Comparison of ENCODE assay signal across 14 cellular contexts in genomic region chr1:203612932-203613682, GRCh38. TPM values are rescaled to one million over a fixed set of nuclear protein-coding genes. Genes with fewer than 3 reads are reported as not detected.
A peak's percentile ranks its signal among the peaks of the same experiment; 100 is the strongest.
DNase-seq lines count a peak whose midpoint lies in the region; ATAC-seq and TF ChIP-seq lines count a peak whose summit lies in the region.
"Had no signal": no experiment of that assay in that cellular context is flagged by ENCODE, and none has a peak within 500 bp of the region (broad histone marks: within the 10 kb centered on the region; RNA-seq: fewer than 3 reads in every experiment).

No MANE protein-coding gene starts in this region.

- intact Hi-C loops in activated CD8-positive, alpha-beta T cell treated with anti-CD3 and anti-CD28 coated beads for 36 hours (cut with micrococcal nuclease) = no loop called here

- H3K27ac Mint-ChIP-seq in activated T-cell treated with anti-CD3 and anti-CD28 coated beads, Interleukin-2, amount 50 U/mL, for 72 hours = peak overlapping the region; percentile 80
- H3K27ac Mint-ChIP-seq in activated CD8-positive, alpha-beta T cell treated with anti-CD3 and anti-CD28 coated beads for 36 hours = peak overlapping the region; percentile 67
- H3K27ac Mint-ChIP-seq in stimulated activated memory B cell treated with anti-CD40 and anti-IgM and Interleukin-4, amounts not matched to agents 10 μg/mL and 1 μg/mL and 100 μg/mL, for 72 hours = no peak overlapping the region

- no peak for TF ChIP-seq CTCF in Loucy (conservative IDR thresholded peaks at IDR 0.05; ENCODE audit: low read length)
- no peak for TF ChIP-seq CTCF in activated CD8-positive, alpha-beta T cell treated with anti-CD3 and anti-CD28 coated beads for 36 hours (IDR thresholded peaks at IDR 0.05)

- no peaks in the 10 kb centered on the region for H3K9me3 Mint-ChIP-seq in activated T-cell treated with anti-CD3 and anti-CD28 coated beads, Interleukin-2, amount 50 U/mL, for 72 hours
- H3K9me3 Mint-ChIP-seq in activated CD8-positive, alpha-beta T cell treated with anti-CD3 and anti-CD28 coated beads for 36 hours = no peaks in the 10 kb centered on the region
- no peaks in the 10 kb centered on the region for H3K9me3 Mint-ChIP-seq in stimulated activated memory B cell treated with anti-CD40 and anti-IgM and Interleukin-4, amounts not matched to agents 10 μg/mL and 1 μg/mL and 100 μg/mL, for 72 hours

- H3K27me3 ChIP-seq in Loucy (ENCODE audit: insufficient read depth, low read length, poor library complexity, severe bottlenecking) = no peaks in the 10 kb centered on the region
- H3K27me3 ChIP-seq: SJCRH30 had no signal

- no peaks in the 10 kb centered on the region for H3K27me3 Mint-ChIP-seq in activated T-cell treated with anti-CD3 and anti-CD28 coated beads, Interleukin-2, amount 50 U/mL, for 72 hours (ENCODE audit: low read depth)
- H3K27me3 Mint-ChIP-seq in activated CD8-positive, alpha-beta T cell treated with anti-CD3 and anti-CD28 coated beads for 36 hours = no peaks in the 10 kb centered on the region
- H3K27me3 Mint-ChIP-seq in stimulated activated memory B cell treated with anti-CD40 and anti-IgM and Interleukin-4, amounts not matched to agents 10 μg/mL and 1 μg/mL and 100 μg/mL, for 72 hours = no peaks in the 10 kb centered on the region

- H3K4me3 ChIP-seq in Loucy (ENCODE audit: low read length, poor library complexity, severe bottlenecking) = peak overlapping the region; percentile 67
- H3K4me3 ChIP-seq: prostate gland, SJCRH30 had no signal

- H3K36me3 ChIP-seq in Loucy (ENCODE audit: insufficient read depth, low read length) = no peaks in the 10 kb centered on the region
- H3K36me3 ChIP-seq: prostate gland, SJCRH30 had no signal

- peak overlapping the region; percentile 81 for H3K4me2 ChIP-seq in Loucy (ENCODE audit: low read depth, low read length, poor library complexity, severe bottlenecking)

- H3K9me2 ChIP-seq in Loucy (replicated peaks; ENCODE audit: low read depth, low read length) = no peaks in the 10 kb centered on the region

- CTCF ChIA-PET in activated CD8-positive, alpha-beta T cell treated with anti-CD3 and anti-CD28 coated beads for 36 hours (lab: Charles Lee) = interaction anchor here (0.8 to 1.7 kb wide), 6 partner anchors 8 to 55 kb away, joined by 3 to 4 read pairs (median 3); partner anchors contain the start of gene ATP2B4

- H3K4me1 ChIP-seq in Loucy (ENCODE audit: insufficient read depth, low read length, poor library complexity, severe bottlenecking) = peaks cover 47% of the 10 kb centered on the region
- H3K4me1 ChIP-seq: prostate gland had no signal

- H3K79me2 ChIP-seq in Loucy (ENCODE audit: insufficient read depth, low read length) = peaks cover 8% of the 10 kb centered on the region

- POLR2A ChIA-PET in activated CD8-positive, alpha-beta T cell treated with anti-CD3 and anti-CD28 coated beads for 36 hours (lab: Charles Lee) = interaction anchor here (1.9 kb wide), 1 partner anchor 19 kb away, joined by 4 read pairs; no protein-coding TSS in a partner anchor

- ATAC-seq in activated T-cell treated with anti-CD3 and anti-CD28 coated beads, Interleukin-2, amount 50 U/mL, for 72 hours (replicated peaks in 1 of 2) = peak; percentile 66 to 81
- ATAC-seq in activated CD8-positive, alpha-beta T cell treated with anti-CD3 and anti-CD28 coated beads for 36 hours = peak; percentile 82
- peak; percentile 67 for ATAC-seq in stimulated activated memory B cell treated with anti-CD40 and anti-IgM and Interleukin-4, amounts not matched to agents 10 μg/mL and 1 μg/mL and 100 μg/mL, for 72 hours
- ATAC-seq in HG02885 (IDR thresholded peaks at IDR 0.05; ENCODE audit: poor library complexity, unreplicated experiment) = no peak

- no peak overlapping the region; the same call in 1 of the 2 replicates for H2AFZ ChIP-seq in Loucy (ENCODE audit: low read length)

- no peaks in the 10 kb centered on the region for H4K20me1 ChIP-seq in Loucy (ENCODE audit: insufficient read depth, low read length, poor library complexity, severe bottlenecking)

- peak overlapping the region; percentile 56 for H3K9ac ChIP-seq in Loucy (ENCODE audit: low read depth, low read length, poor library complexity, severe bottlenecking)

- H3K4me1 Mint-ChIP-seq in activated T-cell treated with anti-CD3 and anti-CD28 coated beads, Interleukin-2, amount 50 U/mL, for 72 hours (ENCODE audit: low read depth) = peaks cover 38% of the 10 kb centered on the region
- H3K4me1 Mint-ChIP-seq in activated CD8-positive, alpha-beta T cell treated with anti-CD3 and anti-CD28 coated beads for 36 hours (ENCODE audit: low read depth) = peaks cover 28% of the 10 kb centered on the region
- peaks cover 12% of the 10 kb centered on the region for H3K4me1 Mint-ChIP-seq in stimulated activated memory B cell treated with anti-CD40 and anti-IgM and Interleukin-4, amounts not matched to agents 10 μg/mL and 1 μg/mL and 100 μg/mL, for 72 hours

- no peak for DNase-seq in activated T-cell treated with anti-CD3 and anti-CD28 coated beads, Interleukin-2, amount 50 U/mL, for 72 hours
- no peak for DNase-seq in activated T-cell treated with anti-CD3 and anti-CD28 coated beads, Interleukin-2, amount 50 U/mL, for 1 hour
- DNase-seq in activated CD8-positive, alpha-beta T cell treated with anti-CD3 and anti-CD28 coated beads for 36 hours = peak; percentile 50
- DNase-seq in DMS 273 (lab: John Stamatoyannopoulos, UW; ENCODE audit: unreplicated experiment) = no peak
- DNase-seq in AG08395 (ENCODE audit: low spot score) = no peak
- DNase-seq: activated CD4-positive, alpha-beta T cell treated with anti-CD3 and anti-CD28 coated beads for 4 hours; NCI-H69; SJCRH30; stimulated activated CD4-positive, alpha-beta T cell treated with anti-CD3 and anti-CD28 coated beads, Interleukin-2, amount 100 ng/mL, for 24 hours; stimulated activated naive CD4-positive, alpha-beta T cell had no signal

- no peaks in the 10 kb centered on the region for H3K9me3 ChIP-seq in Loucy (ENCODE audit: insufficient read depth, low read depth, low read length)
- H3K9me3 ChIP-seq: prostate gland, SJCRH30 had no signal

- H3F3A ChIP-seq in Loucy (ENCODE audit: low read depth) = no peaks in the 10 kb centered on the region

- no peaks in the 10 kb centered on the region for H3K36me3 Mint-ChIP-seq in activated T-cell treated with anti-CD3 and anti-CD28 coated beads, Interleukin-2, amount 50 U/mL, for 72 hours (ENCODE audit: insufficient read depth in 2 of 2)
- no peaks in the 10 kb centered on the region for H3K36me3 Mint-ChIP-seq in activated CD8-positive, alpha-beta T cell treated with anti-CD3 and anti-CD28 coated beads for 36 hours (ENCODE audit: low read depth)
- no peaks in the 10 kb centered on the region for H3K36me3 Mint-ChIP-seq in stimulated activated memory B cell treated with anti-CD40 and anti-IgM and Interleukin-4, amounts not matched to agents 10 μg/mL and 1 μg/mL and 100 μg/mL, for 72 hours

- no peak overlapping the region for H3K4me3 Mint-ChIP-seq in activated T-cell treated with anti-CD3 and anti-CD28 coated beads, Interleukin-2, amount 50 U/mL, for 72 hours
- H3K4me3 Mint-ChIP-seq in activated CD8-positive, alpha-beta T cell treated with anti-CD3 and anti-CD28 coated beads for 36 hours = no peak overlapping the region
- H3K4me3 Mint-ChIP-seq in stimulated activated memory B cell treated with anti-CD40 and anti-IgM and Interleukin-4, amounts not matched to agents 10 μg/mL and 1 μg/mL and 100 μg/mL, for 72 hours = no peak overlapping the region

RNA-seq across cellular contexts. Expression of gene ATP2B4, which starts 13.5 kb away (rescaled TPM):
- total RNA-seq in activated T-cell treated with anti-CD3 and anti-CD28 coated beads, Interleukin-2, amount 50 U/mL, for 72 hours = 10 to 100 TPM; 34.1 to 65.5 TPM
- 10 to 100 TPM; 12.0 to 15.9 TPM for total RNA-seq in activated CD8-positive, alpha-beta T cell treated with anti-CD3 and anti-CD28 coated beads for 36 hours
